In genomic region chr3:30941342-30941741, GRCh38 we compare ENCODE assay signal across 25 cellular contexts. TPM values are rescaled to one million over a fixed set of nuclear protein-coding genes. Genes with fewer than 3 reads are reported as not detected.
"Had no signal": no experiment of that assay in that cellular context is flagged by ENCODE, and none has a peak within 500 bp of the region (broad histone marks: within the 10 kb centered on the region; RNA-seq: fewer than 3 reads in every experiment).

No MANE protein-coding gene starts in this region.

- H3K27me3 Mint-ChIP-seq: activated naive CD8-positive, alpha-beta T cell treated with anti-CD3 and anti-CD28 coated beads, Interleukin-2, amount 10 ng/mL, durations not matched to agents 7 days and 5 days had no signal

- H3K36me3 Mint-ChIP-seq: activated naive CD8-positive, alpha-beta T cell treated with anti-CD3 and anti-CD28 coated beads, Interleukin-2, amount 10 ng/mL, durations not matched to agents 7 days and 5 days; WTC11 had no signal

- DNase-seq: activated CD4-positive, alpha-beta T cell treated with anti-CD3 and anti-CD28 coated beads, Interleukin-2, amount 10 ng/mL, durations not matched to agents 24 days and 14 days; activated CD4-positive, alpha-beta T cell treated with anti-CD3 and anti-CD28 coated beads, Interleukin-2, amount 50 U/mL, for 48 hours; activated CD4-positive, CD25-positive, alpha-beta regulatory T cell treated with anti-CD3 and anti-CD28 coated beads, Interleukin-2, amount 50 U/mL, for 72 hours; activated CD8-positive, alpha-beta memory T cell treated with anti-CD3 and anti-CD28 coated beads for 24 hours; activated gamma-delta T cell; activated naive CD4-positive, alpha-beta T cell treated with anti-CD3 and anti-CD28 coated beads for 36 hours; activated naive CD8-positive, alpha-beta T cell treated with anti-CD3 and anti-CD28 coated beads, Interleukin-2, amount 10 ng/mL, durations not matched to agents 7 days and 5 days; activated T-cell treated with anti-CD3 and anti-CD28 coated beads, Interleukin-2, amount 50 U/mL, for 4 hours; aorta; caudate nucleus; MM.1S; NCI-H1092 treated with DMSO at 0.1 percent for 48 hours; NCI-H1417 treated with DMSO at 0.1 percent for 48 hours; NCI-H1694; NCI-H2029; NCI-H345; NCI-H510A; NCI-H526 treated with DMSO at 0.1 percent for 48 hours; NCI-H82; SIG-M5; T-helper 2 cell had no signal

- H3K36me3 ChIP-seq: breast epithelium had no signal

- ATAC-seq: activated T-cell treated with anti-CD3 and anti-CD28 coated beads, Interleukin-2, amount 50 U/mL, for 4 hours; WTC11 had no signal

- H3K27me3 ChIP-seq: breast epithelium had no signal

- H3K9me3 Mint-ChIP-seq: activated naive CD4-positive, alpha-beta T cell treated with anti-CD3 and anti-CD28 coated beads for 36 hours had no signal

- H3K27ac ChIP-seq: breast epithelium had no signal

- H3K4me3 ChIP-seq: breast epithelium had no signal

- H3K9me3 ChIP-seq: breast epithelium had no signal

- H3K4me3 Mint-ChIP-seq: activated CD4-positive, alpha-beta T cell treated with anti-CD3 and anti-CD28 coated beads, Interleukin-2, amount 10 ng/mL, durations not matched to agents 24 days and 14 days; activated naive CD4-positive, alpha-beta T cell treated with anti-CD3 and anti-CD28 coated beads for 36 hours; activated naive CD8-positive, alpha-beta T cell treated with anti-CD3 and anti-CD28 coated beads, Interleukin-2, amount 10 ng/mL, durations not matched to agents 7 days and 5 days; activated T-cell treated with anti-CD3 and anti-CD28 coated beads, Interleukin-2, amount 50 U/mL, for 4 hours; WTC11 had no signal

- H3K27ac Mint-ChIP-seq: activated CD4-positive, alpha-beta T cell treated with anti-CD3 and anti-CD28 coated beads, Interleukin-2, amount 10 ng/mL, durations not matched to agents 24 days and 14 days; activated naive CD8-positive, alpha-beta T cell treated with anti-CD3 and anti-CD28 coated beads, Interleukin-2, amount 10 ng/mL, durations not matched to agents 7 days and 5 days; WTC11 had no signal

- H3K4me1 ChIP-seq: breast epithelium had no signal

RNA-seq across cellular contexts. Expression of gene GADL1, which starts 46.9 kb away (rescaled TPM):
- total RNA-seq: activated CD4-positive, alpha-beta T cell treated with anti-CD3 and anti-CD28 coated beads, Interleukin-2, amount 10 ng/mL, durations not matched to agents 24 days and 14 days; activated naive CD4-positive, alpha-beta T cell treated with anti-CD3 and anti-CD28 coated beads for 36 hours; activated naive CD8-positive, alpha-beta T cell treated with anti-CD3 and anti-CD28 coated beads, Interleukin-2, amount 10 ng/mL, durations not matched to agents 7 days and 5 days; activated T-cell treated with anti-CD3 and anti-CD28 coated beads, Interleukin-2, amount 50 U/mL, for 4 hours; breast epithelium; OCI-LY7; RPMI7951 had no signal
